ENCODE assay signal across 3 cellular contexts in the genomic region with DNA sequence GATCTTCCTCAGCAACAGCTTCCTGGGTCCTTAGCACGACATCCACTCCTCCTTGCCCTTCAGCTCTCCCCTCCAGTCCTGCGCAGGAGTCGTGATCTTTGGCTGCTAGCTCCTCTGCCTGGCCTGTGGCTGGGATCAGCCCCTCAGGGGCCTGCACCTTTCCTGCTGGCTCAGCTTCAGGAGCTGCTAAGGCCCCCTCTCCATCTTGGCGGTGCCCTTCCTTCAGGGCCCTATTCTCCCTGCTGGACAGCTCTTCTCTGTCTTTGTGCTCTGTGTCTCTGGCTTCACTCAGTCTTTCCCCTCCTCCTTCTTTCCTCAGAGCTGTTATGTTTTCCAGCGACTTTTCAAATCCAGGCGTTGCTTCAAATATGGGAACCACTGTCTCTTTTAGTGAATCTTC.
TF ChIP-seq lines count a peak whose summit lies in the region.

No MANE protein-coding gene starts in this region.

TF ChIP-seq in Ishikawa, 13 proteins besides CTCF, POLR2A, EP300 and RAD21 (continued from another document):
- TF ChIP-seq, protein P1, sequence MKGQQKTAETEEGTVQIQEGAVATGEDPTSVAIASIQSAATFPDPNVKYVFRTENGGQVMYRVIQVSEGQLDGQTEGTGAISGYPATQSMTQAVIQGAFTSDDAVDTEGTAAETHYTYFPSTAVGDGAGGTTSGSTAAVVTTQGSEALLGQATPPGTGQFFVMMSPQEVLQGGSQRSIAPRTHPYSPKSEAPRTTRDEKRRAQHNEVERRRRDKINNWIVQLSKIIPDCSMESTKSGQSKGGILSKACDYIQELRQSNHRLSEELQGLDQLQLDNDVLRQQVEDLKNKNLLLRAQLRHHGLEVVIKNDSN (IDR thresholded peaks at IDR 0.05) = no peak
- TF ChIP-seq, protein P2, sequence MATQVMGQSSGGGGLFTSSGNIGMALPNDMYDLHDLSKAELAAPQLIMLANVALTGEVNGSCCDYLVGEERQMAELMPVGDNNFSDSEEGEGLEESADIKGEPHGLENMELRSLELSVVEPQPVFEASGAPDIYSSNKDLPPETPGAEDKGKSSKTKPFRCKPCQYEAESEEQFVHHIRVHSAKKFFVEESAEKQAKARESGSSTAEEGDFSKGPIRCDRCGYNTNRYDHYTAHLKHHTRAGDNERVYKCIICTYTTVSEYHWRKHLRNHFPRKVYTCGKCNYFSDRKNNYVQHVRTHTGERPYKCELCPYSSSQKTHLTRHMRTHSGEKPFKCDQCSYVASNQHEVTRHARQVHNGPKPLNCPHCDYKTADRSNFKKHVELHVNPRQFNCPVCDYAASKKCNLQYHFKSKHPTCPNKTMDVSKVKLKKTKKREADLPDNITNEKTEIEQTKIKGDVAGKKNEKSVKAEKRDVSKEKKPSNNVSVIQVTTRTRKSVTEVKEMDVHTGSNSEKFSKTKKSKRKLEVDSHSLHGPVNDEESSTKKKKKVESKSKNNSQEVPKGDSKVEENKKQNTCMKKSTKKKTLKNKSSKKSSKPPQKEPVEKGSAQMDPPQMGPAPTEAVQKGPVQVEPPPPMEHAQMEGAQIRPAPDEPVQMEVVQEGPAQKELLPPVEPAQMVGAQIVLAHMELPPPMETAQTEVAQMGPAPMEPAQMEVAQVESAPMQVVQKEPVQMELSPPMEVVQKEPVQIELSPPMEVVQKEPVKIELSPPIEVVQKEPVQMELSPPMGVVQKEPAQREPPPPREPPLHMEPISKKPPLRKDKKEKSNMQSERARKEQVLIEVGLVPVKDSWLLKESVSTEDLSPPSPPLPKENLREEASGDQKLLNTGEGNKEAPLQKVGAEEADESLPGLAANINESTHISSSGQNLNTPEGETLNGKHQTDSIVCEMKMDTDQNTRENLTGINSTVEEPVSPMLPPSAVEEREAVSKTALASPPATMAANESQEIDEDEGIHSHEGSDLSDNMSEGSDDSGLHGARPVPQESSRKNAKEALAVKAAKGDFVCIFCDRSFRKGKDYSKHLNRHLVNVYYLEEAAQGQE (IDR thresholded peaks at IDR 0.05; ENCODE audit: low read depth) = peak; percentile 43; the same call in 1 of the 2 replicates
- no peak for TF ChIP-seq ZBTB7A (IDR thresholded peaks at IDR 0.05; ENCODE audit: low read depth)
- TF ChIP-seq NFIC (IDR thresholded peaks at IDR 0.05) = no peak

TF ChIP-seq in WTC11, 78 proteins besides CTCF, POLR2A, EP300 and RAD21 (continued from another document):
- TF ChIP-seq, protein P3, sequence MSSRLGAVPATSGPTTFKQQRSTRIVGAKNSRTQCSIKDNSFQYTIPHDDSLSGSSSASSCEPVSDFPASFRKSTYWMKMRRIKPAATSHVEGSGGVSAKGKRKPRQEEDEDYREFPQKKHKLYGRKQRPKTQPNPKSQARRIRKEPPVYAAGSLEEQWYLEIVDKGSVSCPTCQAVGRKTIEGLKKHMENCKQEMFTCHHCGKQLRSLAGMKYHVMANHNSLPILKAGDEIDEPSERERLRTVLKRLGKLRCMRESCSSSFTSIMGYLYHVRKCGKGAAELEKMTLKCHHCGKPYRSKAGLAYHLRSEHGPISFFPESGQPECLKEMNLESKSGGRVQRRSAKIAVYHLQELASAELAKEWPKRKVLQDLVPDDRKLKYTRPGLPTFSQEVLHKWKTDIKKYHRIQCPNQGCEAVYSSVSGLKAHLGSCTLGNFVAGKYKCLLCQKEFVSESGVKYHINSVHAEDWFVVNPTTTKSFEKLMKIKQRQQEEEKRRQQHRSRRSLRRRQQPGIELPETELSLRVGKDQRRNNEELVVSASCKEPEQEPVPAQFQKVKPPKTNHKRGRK (CRISPR knock-in tag; IDR thresholded peaks at IDR 0.05; ENCODE audit: borderline replicate concordance) = no peak
- TF ChIP-seq ETV6 (CRISPR knock-in tag; IDR thresholded peaks at IDR 0.05) (no peak), ZBTB21 (CRISPR knock-in tag; IDR thresholded peaks at IDR 0.05; ENCODE audit: borderline replicate concordance) (no peak), ZNF121 (CRISPR knock-in tag; IDR thresholded peaks at IDR 0.05) (no peak), IRF2 (CRISPR knock-in tag; IDR thresholded peaks at IDR 0.05; ENCODE audit: borderline replicate concordance, low read depth) (no peak), ZNF281 (CRISPR knock-in tag; IDR thresholded peaks at IDR 0.05) (no peak), ZNF317 (CRISPR knock-in tag; IDR thresholded peaks at IDR 0.05; ENCODE audit: borderline replicate concordance, low read depth) (no peak)

TF ChIP-seq in HepG2, 621 proteins besides CTCF, POLR2A, EP300 and RAD21 (continued from another document):
- TF ChIP-seq ZNF740 (CRISPR knock-in tag; IDR thresholded peaks at IDR 0.05) = no peak
- TF ChIP-seq KLF9 (CRISPR knock-in tag; IDR thresholded peaks at IDR 0.05; ENCODE audit: low read depth) = no peak
